9 cellular contexts compared by ENCODE assay signal in the genomic region with DNA sequence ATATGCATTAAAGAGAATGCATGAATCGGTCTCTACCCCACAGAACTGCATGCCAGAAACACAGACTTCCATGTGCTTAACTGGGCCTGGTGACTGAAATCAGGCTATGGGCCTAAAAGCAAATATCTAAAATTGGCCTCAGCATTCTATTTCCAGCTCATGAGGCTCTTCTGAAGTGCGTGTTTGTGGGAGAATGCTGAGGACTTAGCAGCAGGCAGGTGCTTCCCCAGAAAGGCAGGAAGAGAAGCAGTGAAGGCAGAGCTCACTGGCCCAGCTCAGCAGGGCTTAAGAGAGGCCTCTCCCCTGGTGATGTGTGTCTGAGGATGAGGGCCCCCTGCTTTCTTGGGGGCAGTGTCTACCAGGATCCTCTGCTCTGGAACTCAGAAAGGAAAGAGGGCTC. TPM values are rescaled to one million over a fixed set of nuclear protein-coding genes. Genes with fewer than 3 reads are reported as not detected.
DNase-seq lines count a peak whose midpoint lies in the region; ATAC-seq lines count a peak whose summit lies in the region.
"Had no signal": no experiment of that assay in that cellular context is flagged by ENCODE, and none has a peak within 500 bp of the region (broad histone marks: within the 10 kb centered on the region; RNA-seq: fewer than 3 reads in every experiment).

No MANE protein-coding gene starts in this region.

- H3K9me3 ChIP-seq in trophoblast cell (ENCODE audit: insufficient read depth, low read depth, low read length): peaks cover 8% of the 10 kb centered on the region

- peak; percentile 84 for ATAC-seq in GM18861 (IDR thresholded peaks at IDR 0.05; ENCODE audit: unreplicated experiment)
- ATAC-seq in HG02571 (IDR thresholded peaks at IDR 0.05; ENCODE audit: unreplicated experiment): peak; percentile 66
- ATAC-seq in HG03575 (IDR thresholded peaks at IDR 0.05; ENCODE audit: extremely low read depth, insufficient number of reproducible peaks, low FRiP score, unreplicated experiment): peak; percentile 76

- H2BK12ac ChIP-seq in trophoblast cell (ENCODE audit: low read length): no peak overlapping the region

- no peak overlapping the region for H3K23ac ChIP-seq in trophoblast cell (ENCODE audit: low read length)

- H3K4me3 ChIP-seq in trophoblast cell (ENCODE audit: low read depth, low read length): no peak overlapping the region

- H3K4me1 ChIP-seq in trophoblast cell (ENCODE audit: control insufficient read depth in 1 of 2, insufficient read depth in 2 of 2, low read length in 2 of 2): no peaks in the 10 kb centered on the region

- DNase-seq in occipital lobe (lab: John Stamatoyannopoulos, UW) (peak; percentile 44), germinal center (ENCODE audit: low spot score) (no peak), trophoblast cell (no peak), DMS79 (lab: John Stamatoyannopoulos, UW) (no peak), HUDEP-2 (lab: John Stamatoyannopoulos, UW; ENCODE audit: unreplicated experiment in 76 of 76) (no peak)
- DNase-seq: NCI-H2171 had no signal

- H3K9ac ChIP-seq in trophoblast cell (ENCODE audit: low read length): no peak overlapping the region

- no CpG with 5 or more reads among the region's 2 CpGs for WGBS in trophoblast cell (ENCODE audit: extremely low coverage, insufficient coverage, insufficient read length)

- no peak overlapping the region for H3K4ac ChIP-seq in trophoblast cell (ENCODE audit: low read depth, low read length)

- H3K79me1 ChIP-seq in trophoblast cell (ENCODE audit: low read length): no peaks in the 10 kb centered on the region

- H3K14ac ChIP-seq in trophoblast cell (ENCODE audit: low read length): no peak overlapping the region

- no peak overlapping the region for H2AK5ac ChIP-seq in trophoblast cell (ENCODE audit: low read length)

- H3K27me3 ChIP-seq in trophoblast cell (ENCODE audit: insufficient read depth, low read length): no peaks in the 10 kb centered on the region

- H3K27ac ChIP-seq in trophoblast cell (ENCODE audit: low read depth, low read length): no peak overlapping the region

- H3K79me2 ChIP-seq in trophoblast cell (ENCODE audit: control insufficient read depth, insufficient read depth, low read length, poor library complexity): no peaks in the 10 kb centered on the region

- H3K4me2 ChIP-seq in trophoblast cell (ENCODE audit: low read length): no peak overlapping the region

- H2AFZ ChIP-seq in trophoblast cell (ENCODE audit: insufficient read depth, low read length, poor library complexity): no peak overlapping the region

- H4K8ac ChIP-seq in trophoblast cell (ENCODE audit: low read depth, low read length): no peak overlapping the region

- H4K12ac ChIP-seq in trophoblast cell (ENCODE audit: low read depth, low read length): no peak overlapping the region

- H2BK120ac ChIP-seq in trophoblast cell (ENCODE audit: insufficient read depth, low read length, poor library complexity): no peak overlapping the region

- H2BK5ac ChIP-seq in trophoblast cell (ENCODE audit: low read depth, low read length, poor library complexity): no peak overlapping the region

- H4K91ac ChIP-seq in trophoblast cell (ENCODE audit: low read depth, low read length): no peak overlapping the region

- no peak overlapping the region for H3K18ac ChIP-seq in trophoblast cell (ENCODE audit: low read length)

- H3K36me3 ChIP-seq in trophoblast cell (ENCODE audit: control insufficient read depth in 1 of 2, insufficient read depth in 2 of 2, low read length in 2 of 2): no peaks in the 10 kb centered on the region

RNA-seq across cellular contexts. Expression of a gene that starts 48.6 kb away (rescaled TPM):
- total RNA-seq in occipital lobe: 1.9 TPM
- 0.36 and 0.76 TPM in 2 replicates for polyA plus RNA-seq in trophoblast cell (2013)
